In the genomic region with DNA sequence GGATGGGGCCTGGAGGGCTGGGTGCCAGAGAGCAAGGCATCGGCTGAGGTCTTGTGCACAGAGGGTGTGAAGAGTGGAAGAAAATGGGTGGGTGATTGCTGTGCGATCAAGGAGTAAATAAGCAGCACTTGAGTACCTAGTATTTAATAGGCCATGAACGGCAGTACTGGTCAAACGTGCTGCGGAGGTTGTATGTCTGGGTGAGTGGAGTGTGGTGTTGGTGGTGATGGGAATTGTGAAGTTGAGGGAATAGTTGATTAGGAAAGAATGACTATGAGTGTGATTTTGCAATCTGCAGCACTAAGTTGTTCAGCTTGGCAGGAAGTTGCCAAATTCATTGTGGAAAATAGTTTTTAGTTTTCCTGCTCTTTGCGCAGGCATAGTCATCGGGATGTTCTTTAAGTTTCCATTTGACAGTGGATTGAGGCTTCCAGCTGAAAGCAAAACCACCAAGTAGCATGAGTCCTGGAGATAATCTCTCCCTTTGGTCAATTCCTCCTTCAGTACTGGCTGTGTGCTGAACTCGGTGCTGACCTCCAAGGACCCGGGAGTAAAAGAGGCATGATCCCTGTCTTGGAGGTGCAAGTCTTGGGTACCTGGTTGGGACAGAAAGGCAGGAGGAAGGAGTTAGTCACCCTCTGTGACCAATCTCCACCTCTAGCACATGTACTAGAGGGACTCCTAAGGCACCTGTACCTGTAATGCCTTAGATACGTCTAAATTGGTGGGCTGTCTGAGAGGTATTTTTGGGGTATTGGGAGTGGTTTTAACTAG, we compare ENCODE assay signal across 1 cellular context.
TF ChIP-seq lines count a peak whose summit lies in the region.

No MANE protein-coding gene starts in this region.

TF ChIP-seq in K562, 482 proteins besides CTCF, POLR2A, EP300 and RAD21 (continued from another document):
- TF ChIP-seq HNRNPK (IDR thresholded peaks at IDR 0.05; ENCODE audit: low read depth, low read length, poor library complexity, severe bottlenecking) (no peak), CEBPG (CRISPR knock-in tag; IDR thresholded peaks at IDR 0.05) (no peak), CEBPG (tag; conservative IDR thresholded peaks at IDR 0.05 in 1 of 2, IDR thresholded peaks at IDR 0.05 in 1 of 2) (0 out of 4 replicates have a peak, but pooled peaks have one; percentile 25 to 35), TCF3 (CRISPR knock-in tag; IDR thresholded peaks at IDR 0.05) (peak; percentile 36; the same call in 1 of the 2 replicates), CEBPB (tag; IDR thresholded peaks at IDR 0.05) (peak; percentile 63), HDAC1 (IDR thresholded peaks at IDR 0.05) (0 out of 4 replicates have a peak, but pooled peaks of 1 of the 2 experiments have one; percentile 14), ZNF384 (IDR thresholded peaks at IDR 0.05; ENCODE audit: low read depth, low read length) (no peak), NFATC3 (IDR thresholded peaks at IDR 0.05) (no peak), JUND (IDR thresholded peaks at IDR 0.05; ENCODE audit: borderline replicate concordance, low read depth, low read length) (0 out of 2 replicates have a peak, but pooled peaks have one; percentile 6), JUND (tag; IDR thresholded peaks at IDR 0.05; ENCODE audit: borderline replicate concordance, low read depth, low read length) (no peak)
- TF ChIP-seq, protein P1, sequence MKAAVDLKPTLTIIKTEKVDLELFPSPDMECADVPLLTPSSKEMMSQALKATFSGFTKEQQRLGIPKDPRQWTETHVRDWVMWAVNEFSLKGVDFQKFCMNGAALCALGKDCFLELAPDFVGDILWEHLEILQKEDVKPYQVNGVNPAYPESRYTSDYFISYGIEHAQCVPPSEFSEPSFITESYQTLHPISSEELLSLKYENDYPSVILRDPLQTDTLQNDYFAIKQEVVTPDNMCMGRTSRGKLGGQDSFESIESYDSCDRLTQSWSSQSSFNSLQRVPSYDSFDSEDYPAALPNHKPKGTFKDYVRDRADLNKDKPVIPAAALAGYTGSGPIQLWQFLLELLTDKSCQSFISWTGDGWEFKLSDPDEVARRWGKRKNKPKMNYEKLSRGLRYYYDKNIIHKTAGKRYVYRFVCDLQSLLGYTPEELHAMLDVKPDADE (conservative IDR thresholded peaks at IDR 0.05; ENCODE audit: control insufficient read depth, low read depth, low read length) = no peak
